Comparison of ENCODE assay signal across 1 cellular context in genomic region chr17:7109461-7110322, GRCh38.
TF ChIP-seq lines count a peak whose summit lies in the region.

No MANE protein-coding gene starts in this region.

TF ChIP-seq in HEK293, 187 proteins besides CTCF, POLR2A, EP300 and RAD21 (continued from another document):
- TF ChIP-seq PRDM4 (tag by site-specific recombination; IDR thresholded peaks at IDR 0.05) (no peak), ZNF292 (tag by site-specific recombination; IDR thresholded peaks at IDR 0.05; ENCODE audit: borderline replicate concordance, low read depth) (no peak), ZNF174 (tag by site-specific recombination; IDR thresholded peaks at IDR 0.05) (no peak), ZBTB1 (tag by site-specific recombination; IDR thresholded peaks at IDR 0.05) (no peak), ZNF677 (tag by site-specific recombination; IDR thresholded peaks at IDR 0.05) (no peak), ZSCAN30 (tag by site-specific recombination; IDR thresholded peaks at IDR 0.05) (no peak), KLF9 (tag by site-specific recombination; IDR thresholded peaks at IDR 0.05; ENCODE audit: low read depth) (peak; percentile 57)
